ENCODE assay signal across 10 cellular contexts in the genomic region with DNA sequence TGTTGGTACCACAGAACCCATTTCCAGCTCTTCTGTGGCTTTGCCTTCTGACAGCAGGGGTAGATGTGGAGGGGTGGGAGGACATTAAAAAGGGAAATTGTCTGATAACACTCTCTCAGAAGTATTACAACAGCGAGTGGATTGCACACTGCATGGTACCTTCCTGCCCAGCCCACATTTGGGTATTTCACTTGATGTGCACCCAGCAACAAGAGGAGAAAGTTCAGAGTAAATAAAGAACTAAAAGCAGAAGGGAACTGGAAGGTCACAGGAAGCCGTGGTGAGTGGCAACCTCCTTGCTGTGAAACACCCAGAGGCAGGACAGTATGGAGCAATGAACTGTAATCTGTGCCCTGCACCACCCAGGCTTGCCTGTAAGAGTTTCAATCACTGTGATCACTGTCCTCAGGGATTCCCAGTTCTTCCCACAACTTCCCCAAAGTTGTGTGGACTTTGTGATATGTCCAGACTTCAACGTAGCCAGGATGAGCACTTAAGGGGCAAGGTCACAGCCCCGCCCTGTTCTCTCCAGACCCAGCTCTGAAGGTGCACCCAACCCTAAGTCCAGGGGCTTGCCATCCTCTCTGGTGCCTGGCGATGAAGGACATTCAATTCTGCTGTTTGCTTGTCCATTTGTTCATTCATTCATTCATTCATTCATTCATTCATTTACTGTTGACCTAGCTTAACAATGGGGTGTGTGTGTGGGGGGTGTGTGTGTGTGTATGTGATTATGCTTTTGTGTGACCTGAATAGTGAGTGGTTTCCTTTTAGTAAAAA. TPM values are rescaled to one million over a fixed set of nuclear protein-coding genes. Genes with fewer than 3 reads are reported as not detected.
DNase-seq lines count a peak whose midpoint lies in the region; ATAC-seq and TF ChIP-seq lines count a peak whose summit lies in the region.
"Had no signal": no experiment of that assay in that cellular context is flagged by ENCODE, and none has a peak within 500 bp of the region (broad histone marks: within the 10 kb centered on the region; RNA-seq: fewer than 3 reads in every experiment).

No MANE protein-coding gene starts in this region.

- no peaks in the 10 kb centered on the region for H3K27me3 Mint-ChIP-seq in CD8-positive, alpha-beta T cell (ENCODE audit: low read depth)
- peaks cover 5% of the 10 kb centered on the region for H3K27me3 Mint-ChIP-seq in endodermal cell (ENCODE audit: insufficient read depth)

- CTCF ChIA-PET in CD8-positive, alpha-beta T cell (lab: Charles Lee), result interaction anchor here (1.1 to 8.1 kb wide), 7 partner anchors 19 to 108 kb away, joined by 3 to 170 read pairs (median 4); a partner anchor contains a TSS

- no peak for TF ChIP-seq CTCF in CD8-positive, alpha-beta T cell (IDR thresholded peaks at IDR 0.05)
- no peak for TF ChIP-seq CTCF in endodermal cell (conservative IDR thresholded peaks at IDR 0.05)

- peak; percentile 13 to 76 (median 46) for DNase-seq in CD8-positive, alpha-beta T cell
- peak; percentile 48 for DNase-seq in activated CD4-positive, alpha-beta T cell treated with anti-CD3 and anti-CD28 coated beads for 48 hours
- DNase-seq in right cardiac atrium (peak in 2 of 3 donors; percentile 19 to 48), dedifferentiated amniotic fluid mesenchymal stem cell (ENCODE audit: extremely low spot score) (no peak), endodermal cell (no peak)
- no peak for DNase-seq in effector CD8-positive, alpha-beta T cell (lab: John Stamatoyannopoulos, UW)
- DNase-seq: DMS79 treated with DMSO at 0.1 percent for 48 hours had no signal

- no peaks in the 10 kb centered on the region for H3K36me3 Mint-ChIP-seq in CD8-positive, alpha-beta T cell
- H3K36me3 Mint-ChIP-seq in endodermal cell (ENCODE audit: low read depth), result no peaks in the 10 kb centered on the region

- H3K4me1 ChIP-seq in CD8-positive, alpha-beta T cell (ENCODE audit: insufficient read depth, low read length), result peaks cover 58% of the 10 kb centered on the region
- H3K4me1 ChIP-seq in right cardiac atrium (ENCODE audit: control insufficient read depth, insufficient read depth, low read length) (no peaks in the 10 kb centered on the region), endodermal cell (ENCODE audit: control insufficient read depth, insufficient read depth, low read length) (no peaks in the 10 kb centered on the region)

- H3K4me1 Mint-ChIP-seq in CD8-positive, alpha-beta T cell (ENCODE audit: low read depth), result peaks cover 64% of the 10 kb centered on the region
- no peaks in the 10 kb centered on the region for H3K4me1 Mint-ChIP-seq in endodermal cell

- POLR2A ChIA-PET in CD8-positive, alpha-beta T cell (lab: Charles Lee), result interaction anchor here (0.6 to 5.4 kb wide), 8 partner anchors 11 to 108 kb away, joined by 3 to 102 read pairs (median 6); no protein-coding TSS in a partner anchor

- peak overlapping the region; percentile 13 for H3K4me3 ChIP-seq in CD8-positive, alpha-beta T cell (ENCODE audit: low read depth, low read length)
- H3K4me3 ChIP-seq in right cardiac atrium (ENCODE audit: low read length), result no peak overlapping the region
- no peak overlapping the region for H3K4me3 ChIP-seq in endodermal cell (ENCODE audit: low read length)

- no peak overlapping the region for H3K9ac ChIP-seq in endodermal cell (ENCODE audit: extremely low read depth, low read length, poor library complexity, severe bottlenecking)

- H3K4me3 Mint-ChIP-seq in CD8-positive, alpha-beta T cell, result peak overlapping the region; percentile 23
- H3K4me3 Mint-ChIP-seq in endodermal cell, result no peak overlapping the region

- peak overlapping the region; percentile 77 for H3K27ac Mint-ChIP-seq in CD8-positive, alpha-beta T cell
- H3K27ac Mint-ChIP-seq in endodermal cell, result no peak overlapping the region

- H3K9me3 ChIP-seq in CD8-positive, alpha-beta T cell (ENCODE audit: low read length), result no peaks in the 10 kb centered on the region
- H3K9me3 ChIP-seq in right cardiac atrium (ENCODE audit: control insufficient read depth, low read length) (no peaks in the 10 kb centered on the region), endodermal cell (ENCODE audit: control insufficient read depth, low read length) (no peaks in the 10 kb centered on the region)

- H3K9me3 Mint-ChIP-seq in CD8-positive, alpha-beta T cell, result peaks cover 2% of the 10 kb centered on the region
- H3K9me3 Mint-ChIP-seq in endodermal cell, result no peaks in the 10 kb centered on the region

- H3K27ac ChIP-seq in CD8-positive, alpha-beta T cell (ENCODE audit: low read depth, low read length), result peak overlapping the region; percentile 15
- no peak overlapping the region for H3K27ac ChIP-seq in right cardiac atrium (ENCODE audit: low read length)
- no peak overlapping the region for H3K27ac ChIP-seq in endodermal cell (ENCODE audit: low read depth, low read length)

- no peaks in the 10 kb centered on the region for H3K27me3 ChIP-seq in CD8-positive, alpha-beta T cell (ENCODE audit: insufficient read depth, low read length)
- no peaks in the 10 kb centered on the region for H3K27me3 ChIP-seq in right cardiac atrium (ENCODE audit: control insufficient read depth, insufficient read depth)
- peaks cover 1% of the 10 kb centered on the region for H3K27me3 ChIP-seq in endodermal cell (ENCODE audit: control insufficient read depth, insufficient read depth, low read length, poor library complexity, severe bottlenecking)

- no peaks in the 10 kb centered on the region for H3K36me3 ChIP-seq in CD8-positive, alpha-beta T cell (ENCODE audit: insufficient read depth, low read length)
- no peaks in the 10 kb centered on the region for H3K36me3 ChIP-seq in endodermal cell (ENCODE audit: control insufficient read depth, insufficient read depth, low read length)

- intact Hi-C loops in CD8-positive, alpha-beta T cell (cut with DNase I, micrococcal nuclease), result loop anchor here in 1 of 2 experiments (2.0 to 5.0 kb wide), 3 partner anchors 20 to 287 kb away; a partner anchor contains a TSS
- intact Hi-C loops in right cardiac atrium (cut with DNase I), result loop anchor here in 2 of 4 donors (5.0 to 10.0 kb wide), 2 partner anchors 90 to 107 kb away; a partner anchor contains a TSS

- ATAC-seq in CD8-positive, alpha-beta T cell, result peak; percentile 92
- peak; percentile 54 for ATAC-seq in HG03442 (IDR thresholded peaks at IDR 0.05; ENCODE audit: unreplicated experiment)
- ATAC-seq in right cardiac atrium, result peak; percentile 57 to 79
- ATAC-seq in GM21515 (IDR thresholded peaks at IDR 0.05; ENCODE audit: unreplicated experiment), result no peak

- WGBS in right cardiac atrium, result 57% methylated on average over 5 of the region's 5 CpGs
- 88% methylated on average over 5 of the region's 5 CpGs; no CpG with 5 or more reads in 1 of the 2 experiments for WGBS in endodermal cell (ENCODE audit: insufficient coverage in 1 of 2, insufficient read length in 1 of 2), 2 experiments

RNA-seq across cellular contexts. Expression of a gene that starts 18.7 kb away (rescaled TPM):
- under 1 TPM; 0.28 to 0.30 TPM for total RNA-seq in CD8-positive, alpha-beta T cell
- total RNA-seq in right cardiac atrium (10 to 100 TPM in 2 of 4 donors, 1 to 10 TPM in 2; 4.0 to 16.5 (median 8.7) TPM), endodermal cell (under 1 TPM; 0.04 to 0.09 TPM)
- 6.8 TPM for polyA plus RNA-seq in right cardiac atrium
- polyA plus RNA-seq in endodermal cell (2013, experiment 1 of 2), result 0.28 TPM
- 0.04 TPM for polyA plus RNA-seq in endodermal cell (2013, experiment 2 of 2)
- total RNA-seq: fibroblast of villous mesenchyme had no signal

RNA-seq across cellular contexts. Expression of a gene that starts 25.0 kb away (rescaled TPM):
- total RNA-seq in CD8-positive, alpha-beta T cell, result under 1 TPM; 0.43 to 0.81 TPM
- total RNA-seq in right cardiac atrium (10 to 100 TPM in 3 of 4 donors, 1 to 10 TPM in 1; 8.8 to 24.8 (median 16.1) TPM), endodermal cell (not detected)
- 8.2 TPM for polyA plus RNA-seq in right cardiac atrium
- polyA plus RNA-seq in endodermal cell (2013, experiment 1 of 2), result not detected
- not detected for polyA plus RNA-seq in endodermal cell (2013, experiment 2 of 2)
- total RNA-seq: fibroblast of villous mesenchyme had no signal

Comparison
In these comparisons a context has a peak if more than half of its experiments do, and no peak if none do; other contexts are left out.
1. DNase-seq: peak in CD8-positive, alpha-beta T cell (7 of 7), activated CD4-positive, alpha-beta T cell treated with anti-CD3 and anti-CD28 coated beads for 48 hours (single experiment) and right cardiac atrium (2 of 3); none in dedifferentiated amniotic fluid mesenchymal stem cell (single experiment), endodermal cell (single experiment) and effector CD8-positive, alpha-beta T cell (single experiment).
2. RNA of a gene that starts 25.0 kb away (total RNA-seq): 8.8 to 24.8 TPM in right cardiac atrium; 0.43 to 0.81 TPM in CD8-positive, alpha-beta T cell and not detected in endodermal cell; every median in the first group is over 4 times any median in the second.